Comparison of ENCODE assay signal across 22 cellular contexts in the genomic region with DNA sequence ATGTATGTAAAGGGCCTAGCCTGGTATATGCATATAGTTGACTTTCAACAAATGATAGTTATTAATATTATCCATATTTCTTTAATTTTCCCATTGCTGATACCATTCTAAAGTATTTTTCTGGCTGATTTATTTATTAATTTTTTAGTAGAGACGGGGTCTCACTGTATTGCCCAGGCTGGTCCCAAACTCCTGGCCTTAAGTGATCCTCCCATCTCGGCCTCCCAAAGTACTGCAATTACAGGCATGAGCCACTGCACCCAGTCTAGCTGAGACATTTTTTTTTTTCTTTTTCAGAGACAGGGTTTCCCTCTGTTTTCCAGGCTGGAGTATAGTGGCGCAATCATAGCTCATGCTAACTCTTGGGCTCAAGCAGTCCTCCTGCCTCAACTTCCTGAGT. TPM values are rescaled to one million over a fixed set of nuclear protein-coding genes. Genes with fewer than 3 reads are reported as not detected.
DNase-seq lines count a peak whose midpoint lies in the region; ATAC-seq, FAIRE-seq and TF ChIP-seq lines count a peak whose summit lies in the region.
"Had no signal": no experiment of that assay in that cellular context is flagged by ENCODE, and none has a peak within 500 bp of the region (broad histone marks: within the 10 kb centered on the region; RNA-seq: fewer than 3 reads in every experiment).

No MANE protein-coding gene starts in this region.

- TF ChIP-seq POLR2A in K562 (conservative IDR thresholded peaks at IDR 0.05), result no peak

- H3K9me3 ChIP-seq in HEK293 (ENCODE audit: control insufficient read depth, insufficient read depth, low read depth, low read length), result no peaks in the 10 kb centered on the region
- H3K9me3 ChIP-seq in WERI-Rb-1 (ENCODE audit: severe bottlenecking), result no peaks in the 10 kb centered on the region
- no peaks in the 10 kb centered on the region for H3K9me3 ChIP-seq in K562 (replicated peaks; ENCODE audit: control insufficient read depth, insufficient read depth, low read depth, low read length)
- H3K9me3 ChIP-seq: BLaER1 had no signal

- no TSS peak for BruUV-seq in K562 (replicated peaks; lab: Mats Ljungman, UMichigan)

- CTCF ChIA-PET in HEK293 (lab: Yijun Ruan, JAX), result interaction anchor here (0.6 to 1.7 kb wide), 3 partner anchors 8 to 176 kb away, joined by 3 read pairs; no protein-coding TSS in a partner anchor
- CTCF ChIA-PET in K562 (lab: Yijun Ruan, JAX; ENCODE audit: low intra/inter-chr PET ratio), result no interaction called here

- H3K4me1 ChIP-seq in HEK293 (ENCODE audit: control insufficient read depth, insufficient read depth, low read length) (no peaks in the 10 kb centered on the region), K562 (replicated peaks in 1 of 2; ENCODE audit: control insufficient read depth in 2 of 2, insufficient read depth in 2 of 2, low read length in 2 of 2) (no peaks in the 10 kb centered on the region)
- H3K4me1 ChIP-seq: BLaER1 had no signal

- no peak overlapping the region for H3K9ac ChIP-seq in K562 (ENCODE audit: insufficient read depth in 1 of 2, low read depth in 2 of 2, low read length in 2 of 2)
- H3K9ac ChIP-seq: BLaER1 had no signal

- TF ChIP-seq CTCF in HEK293 (tag by site-specific recombination; IDR thresholded peaks at IDR 0.05), result no peak
- TF ChIP-seq CTCF in WERI-Rb-1 (IDR thresholded peaks at IDR 0.05; ENCODE audit: low read depth, low read length), result no peak
- TF ChIP-seq CTCF in K562 (IDR thresholded peaks at IDR 0.05 in 2 of 3, conservative IDR thresholded peaks at IDR 0.05 in 1 of 3; ENCODE audit: insufficient read depth in 2 of 3, low read depth in 1 of 3, low read length in 3 of 3), result no peak
- no peak for TF ChIP-seq CTCF in fibroblast of pulmonary artery (IDR thresholded peaks at IDR 0.05; ENCODE audit: low read length, missing control alignments)
- no peak for TF ChIP-seq CTCF in foreskin fibroblast (IDR thresholded peaks at IDR 0.05; ENCODE audit: low read depth, low read length)

- TF ChIP-seq EP300 in K562 (IDR thresholded peaks at IDR 0.05; ENCODE audit: low read length), result no peak

- H3K9me1 ChIP-seq in K562 (ENCODE audit: control insufficient read depth, insufficient read depth, low read length), result no peaks in the 10 kb centered on the region

- WGBS in K562 (ENCODE audit: insufficient coverage, low coverage, missing lambda C conversion rate), result 98% methylated on average over 3 of the region's 3 CpGs

- no peak for ATAC-seq in K562
- no peak for ATAC-seq in HG02884 (IDR thresholded peaks at IDR 0.05; ENCODE audit: unreplicated experiment)
- ATAC-seq in GM19395 (IDR thresholded peaks at IDR 0.05; ENCODE audit: unreplicated experiment), result no peak

- POLR2A ChIA-PET in HEK293 (lab: Yijun Ruan, JAX) (no interaction called here), K562 (lab: Yijun Ruan, JAX) (no interaction called here)

- H3K79me2 ChIP-seq in K562 (ENCODE audit: control insufficient read depth, insufficient read depth, low read length), result no peaks in the 10 kb centered on the region

- in situ Hi-C loops in K562 (cut with MboI), result no loop called here

- no peak overlapping the region for H3K4me2 ChIP-seq in K562 (ENCODE audit: insufficient read depth, low read length)
- H3K4me2 ChIP-seq: BLaER1 had no signal

- H3K27me3 ChIP-seq in WERI-Rb-1 (ENCODE audit: insufficient read depth, low read depth, severe bottlenecking), result no peaks in the 10 kb centered on the region
- no peaks in the 10 kb centered on the region for H3K27me3 ChIP-seq in K562 (ENCODE audit: control insufficient read depth in 2 of 2, insufficient read depth in 2 of 2, low read length in 2 of 2)
- H3K27me3 ChIP-seq: BLaER1 had no signal

- intact Hi-C loops in K562 (cut with micrococcal nuclease), result no loop called here

- TF ChIP-seq RAD21 in K562 (CRISPR knock-in tag; conservative IDR thresholded peaks at IDR 0.05 in 1 of 2, IDR thresholded peaks at IDR 0.05 in 1 of 2), result no peak

- H4K20me1 ChIP-seq in K562 (replicated peaks; ENCODE audit: control insufficient read depth, insufficient read depth, low read length), result peaks cover 2% of the 10 kb centered on the region; the same call in 1 of the 2 replicates

- H3K27ac ChIP-seq in HEK293 (ENCODE audit: extremely low read depth, low read depth, low read length) (no peak overlapping the region), WERI-Rb-1 (peak overlapping the region; percentile 5; the same call in 1 of the 2 replicates), K562 (ENCODE audit: extremely low read depth, low read depth, low read length) (no peak overlapping the region)
- H3K27ac ChIP-seq: BLaER1, HL-60 had no signal

- H3K36me3 ChIP-seq in HEK293 (ENCODE audit: control insufficient read depth in 2 of 2, insufficient read depth in 1 of 2, low read length in 2 of 2) (peaks cover 66 to 84% of the 10 kb centered on the region in 2 experiments), WERI-Rb-1 (peaks cover 100% of the 10 kb centered on the region), K562 (ENCODE audit: control insufficient read depth, insufficient read depth, low read length) (peaks cover 88% of the 10 kb centered on the region)

- H2AFZ ChIP-seq in K562 (ENCODE audit: low read depth, low read length), result no peak overlapping the region

- FAIRE-seq in K562 (lab: Jason Lieb, UNC), result no peak
- FAIRE-seq: H1 had no signal

- no peak overlapping the region for H3K4me3 ChIP-seq in HEK293 (ENCODE audit: low read depth, low read length)
- H3K4me3 ChIP-seq in WERI-Rb-1 (ENCODE audit: low read depth, low read length), result no peak overlapping the region
- H3K4me3 ChIP-seq in K562, result no peak overlapping the region
- H3K4me3 ChIP-seq in fibroblast of pulmonary artery (replicated peaks; ENCODE audit: low read depth, low read length), result no peak overlapping the region
- no peak overlapping the region for H3K4me3 ChIP-seq in foreskin fibroblast (ENCODE audit: low read depth in 1 of 2, low read length in 2 of 2)
- H3K4me3 ChIP-seq: BLaER1 had no signal

- no peak for DNase-seq in WERI-Rb-1
- DNase-seq in K562 (ENCODE audit: extremely low read depth in 1 of 4, low spot score in 3 of 4), result no peak
- DNase-seq in fibroblast of pulmonary artery (ENCODE audit: low read depth), result peak; percentile 29
- no peak for DNase-seq in EL
- DNase-seq in foreskin fibroblast, result no peak
- DNase-seq: 8988T; CD4-positive, alpha-beta memory T cell; DMS153; DMS79; GF-D8; H9 had no signal

RNA-seq across cellular contexts. Expression of gene MROH8, which starts 29.8 kb away (rescaled TPM):
- 1.4 and 3.1 TPM in 2 replicates for total RNA-seq in K562 (2011; cell fraction: chromatin; rRNA removed; ENCODE audit: low replicate concordance)
- 0.92 and 1.3 TPM in 2 replicates for total RNA-seq in K562 (2011; cell fraction: nucleolus; rRNA removed)
- total RNA-seq in K562 (2011; cell fraction: nucleoplasm; rRNA removed), result 0.46 and 0.95 TPM in 2 replicates
- total RNA-seq in K562 (2014; rRNA removed) (0.90 and 1.00 TPM in 2 replicates), K562 (2014; rRNA removed; fragmentation: Illumina TruSeq; extraction: Trizol) (0.67 and 1.1 TPM in 2 replicates), K562 (2015; rRNA removed; fragmentation: Illumina TruSeq; extraction: Trizol) (0.68 and 0.76 TPM in 2 replicates), K562 (2021) (0.78 and 0.85 TPM in 2 replicates)
- polyA plus RNA-seq in K562 (2011; rRNA removed) (0.50 and 1.0 TPM in 2 replicates), K562 (2014; fragmentation: Illumina TruSeq; extraction: Trizol) (1.1 and 1.5 TPM in 2 replicates), K562 (2014; fragmentation: Nextera tagmentation; extraction: Ambion mirVana) (under 1 TPM; 0.21 to 0.41 TPM), K562 (2014; rRNA removed) (1.2 and 1.5 TPM in 2 replicates)
- polyA plus RNA-seq in K562 (2011; cell fraction: cytosol; rRNA removed), result 0.60 and 1.0 TPM in 2 replicates
- 1.1 TPM in 2 replicates for polyA plus RNA-seq in K562 (2011; cell fraction: nucleus; rRNA removed)
- polyA plus RNA-seq in K562 (2012), result 0.62 and 0.81 TPM in 2 replicates
- polyA minus RNA-seq in K562 (2011; rRNA and poly(A)+ RNA removed), result 1.2 and 1.7 TPM in 2 replicates
- polyA minus RNA-seq in K562 (2011; cell fraction: cytosol; rRNA and poly(A)+ RNA removed), result 0.86 TPM in 1 of 2 replicates, not detected in the other
- 0.40 and 2.1 TPM in 2 replicates for polyA minus RNA-seq in K562 (2011; cell fraction: nucleus; rRNA and poly(A)+ RNA removed)

RNA-seq across cellular contexts. Expression of gene RPN2, which starts 30.1 kb away (rescaled TPM):
- total RNA-seq in K562 (2011; cell fraction: chromatin; rRNA removed; ENCODE audit: low replicate concordance), result 199 and 338 TPM in 2 replicates
- total RNA-seq in K562 (2011; cell fraction: nucleolus; rRNA removed), result 617 and 635 TPM in 2 replicates
- total RNA-seq in K562 (2011; cell fraction: nucleoplasm; rRNA removed), result 415 and 481 TPM in 2 replicates
- total RNA-seq in K562 (2014; rRNA removed) (168 and 219 TPM in 2 replicates), K562 (2014; rRNA removed; fragmentation: Illumina TruSeq; extraction: Trizol) (255 and 266 TPM in 2 replicates), K562 (2015; rRNA removed; fragmentation: Illumina TruSeq; extraction: Trizol) (334 and 390 TPM in 2 replicates), K562 (2021) (235 and 236 TPM in 2 replicates)
- polyA plus RNA-seq in K562 (2011; rRNA removed) (421 and 458 TPM in 2 replicates), K562 (2014; fragmentation: Illumina TruSeq; extraction: Trizol) (325 TPM in 2 replicates), K562 (2014; fragmentation: Nextera tagmentation; extraction: Ambion mirVana) (100 to 1,000 TPM; 487 to 548 TPM), K562 (2014; rRNA removed) (186 and 201 TPM in 2 replicates)
- 436 and 437 TPM in 2 replicates for polyA plus RNA-seq in K562 (2011; cell fraction: cytosol; rRNA removed)
- polyA plus RNA-seq in K562 (2011; cell fraction: nucleus; rRNA removed), result 243 and 268 TPM in 2 replicates
- 288 and 388 TPM in 2 replicates for polyA plus RNA-seq in K562 (2012)
- polyA minus RNA-seq in K562 (2011; rRNA and poly(A)+ RNA removed), result 373 and 436 TPM in 2 replicates
- polyA minus RNA-seq in K562 (2011; cell fraction: cytosol; rRNA and poly(A)+ RNA removed), result 302 and 328 TPM in 2 replicates
- 75.8 and 117 TPM in 2 replicates for polyA minus RNA-seq in K562 (2011; cell fraction: nucleus; rRNA and poly(A)+ RNA removed)

RNA-seq across cellular contexts. Expression of gene GHRH, which starts 52.4 kb away (rescaled TPM):
- total RNA-seq in K562 (2011; cell fraction: chromatin; rRNA removed; ENCODE audit: low replicate concordance), result not detected in 2 replicates
- total RNA-seq in K562 (2011; cell fraction: nucleolus; rRNA removed), result not detected in 2 replicates
- total RNA-seq in K562 (2011; cell fraction: nucleoplasm; rRNA removed), result not detected in 2 replicates
- not detected in 2 replicates for total RNA-seq in K562 (2014; rRNA removed)
- not detected in 2 replicates for total RNA-seq in K562 (2014; rRNA removed; fragmentation: Illumina TruSeq; extraction: Trizol)
- not detected in 2 replicates for total RNA-seq in K562 (2015; rRNA removed; fragmentation: Illumina TruSeq; extraction: Trizol)
- total RNA-seq in K562 (2021), result not detected in 2 replicates
- polyA plus RNA-seq in K562 (2011; rRNA removed), result not detected in 2 replicates
- not detected in 2 replicates for polyA plus RNA-seq in K562 (2011; cell fraction: cytosol; rRNA removed)
- not detected in 2 replicates for polyA plus RNA-seq in K562 (2011; cell fraction: nucleus; rRNA removed)
- polyA plus RNA-seq in K562 (2012), result not detected in 2 replicates
- not detected in 2 replicates for polyA plus RNA-seq in K562 (2014; fragmentation: Illumina TruSeq; extraction: Trizol)
- polyA plus RNA-seq in K562 (2014; fragmentation: Nextera tagmentation; extraction: Ambion mirVana), result not detected
- polyA plus RNA-seq in K562 (2014; rRNA removed), result not detected in 2 replicates
- polyA minus RNA-seq in K562 (2011; rRNA and poly(A)+ RNA removed), result not detected in 2 replicates
- not detected in 2 replicates for polyA minus RNA-seq in K562 (2011; cell fraction: cytosol; rRNA and poly(A)+ RNA removed)
- polyA minus RNA-seq in K562 (2011; cell fraction: nucleus; rRNA and poly(A)+ RNA removed), result not detected in 2 replicates
- total RNA-seq: A673; CD4-positive, alpha-beta memory T cell; Daoy; H1; H9 had no signal
- polyA plus RNA-seq: AG04450; CD14-positive monocyte; CD4-positive, alpha-beta memory T cell; H1; IgD-negative memory B cell had no signal

Comparison
In these comparisons a context has a peak if more than half of its experiments do, and no peak if none do; other contexts are left out.
1. Of the 44 proteins assayed by ChIP-seq in both K562 and HEK293: peak only in K562: none; only in HEK293: none; in both: ZNF121; in neither: 43.